8 cellular contexts compared by ENCODE assay signal in genomic region chr22:32823024-32823730, GRCh38. TPM values are rescaled to one million over a fixed set of nuclear protein-coding genes. Genes with fewer than 3 reads are reported as not detected.
DNase-seq lines count a peak whose midpoint lies in the region; ATAC-seq and TF ChIP-seq lines count a peak whose summit lies in the region.

No MANE protein-coding gene starts in this region.

- TF ChIP-seq CTCF in heart left ventricle (IDR thresholded peaks at IDR 0.05) (peak in 11 of 12 donors; percentile 11 to 60 (median 36)), PC-3 (conservative IDR thresholded peaks at IDR 0.05; ENCODE audit: low read depth, low read length) (peak; percentile 37), foreskin keratinocyte (conservative IDR thresholded peaks at IDR 0.05) (peak; percentile 55), type B pancreatic cell (conservative IDR thresholded peaks at IDR 0.05) (peak; percentile 71)

- 50 to 57% (median 55%) methylated on average over 10 of the region's 10 CpGs for WGBS in heart left ventricle, 4 donors

- peaks cover 33% of the 10 kb centered on the region for H3K4me1 Mint-ChIP-seq in type B pancreatic cell (ENCODE audit: unreplicated experiment)

- H3K4me1 ChIP-seq in heart left ventricle (peaks cover 32 to 98% (median 88%) of the 10 kb centered on the region in 12 donors), PC-3 (ENCODE audit: insufficient read depth, low read length) (no peaks in the 10 kb centered on the region), foreskin keratinocyte (peaks cover 39% of the 10 kb centered on the region)

- H3K79me2 ChIP-seq in PC-3 (ENCODE audit: low read length): no peaks in the 10 kb centered on the region

- no TSS peak for BruUV-seq in PC-3 (replicated peaks; lab: Mats Ljungman, UMichigan)

- no peak overlapping the region for H3K4me3 ChIP-seq in heart left ventricle
- no peak overlapping the region for H3K4me3 ChIP-seq in PC-3 (ENCODE audit: low read length)

- H3K27ac Mint-ChIP-seq in type B pancreatic cell: no peak overlapping the region

- no peak overlapping the region for H3K4me3 Mint-ChIP-seq in type B pancreatic cell

- H3K27me3 ChIP-seq in heart left ventricle: no peaks in the 10 kb centered on the region
- no peaks in the 10 kb centered on the region for H3K27me3 ChIP-seq in PC-3 (ENCODE audit: low read length)
- H3K27me3 ChIP-seq in foreskin keratinocyte: no peaks in the 10 kb centered on the region

- H2AFZ ChIP-seq in PC-3 (ENCODE audit: low read length): no peak overlapping the region

- peaks cover 9% of the 10 kb centered on the region for H3K36me3 Mint-ChIP-seq in type B pancreatic cell

- ATAC-seq in heart left ventricle (no peak), Right ventricle myocardium superior (ENCODE audit: poor library complexity) (no peak), PC-3 (no peak), foreskin keratinocyte (no peak), sciatic nerve (no peak), GM21717 (IDR thresholded peaks at IDR 0.05; ENCODE audit: unreplicated experiment) (no peak), HG03342 (IDR thresholded peaks at IDR 0.05; ENCODE audit: unreplicated experiment) (no peak)

- no peaks in the 10 kb centered on the region for H3K9me2 ChIP-seq in PC-3 (replicated peaks; ENCODE audit: low read length)

- DNase-seq in heart left ventricle (no peak), Right ventricle myocardium superior (no peak), PC-3 (peak; percentile 29), foreskin keratinocyte (no peak), type B pancreatic cell (ENCODE audit: extremely low spot score, unreplicated experiment) (no peak), sciatic nerve (ENCODE audit: low spot score) (no peak)

- no peaks in the 10 kb centered on the region for H3K9me3 Mint-ChIP-seq in type B pancreatic cell

- intact Hi-C loops in heart left ventricle (cut with DNase I): no loop called here
- intact Hi-C loops in Right ventricle myocardium superior (cut with DNase I): no loop called here
- intact Hi-C loops in PC-3 (cut with micrococcal nuclease): loop anchor here (10.0 kb wide), 1 partner anchor 298 kb away; no protein-coding TSS in a partner anchor
- intact Hi-C loops in sciatic nerve (cut with DNase I): no loop called here

- H4K20me1 ChIP-seq in PC-3 (ENCODE audit: low read length): no peaks in the 10 kb centered on the region

- H3K36me3 ChIP-seq in heart left ventricle (peaks cover 0 to 43% (median under 1%) of the 10 kb centered on the region in 9 donors), PC-3 (ENCODE audit: low read depth, low read length) (no peaks in the 10 kb centered on the region)

- CTCF ChIA-PET in PC-3 (lab: Charles Lee): no interaction called here

- no peaks in the 10 kb centered on the region for H3F3A ChIP-seq in PC-3 (ENCODE audit: low read length, unreplicated experiment)

- POLR2A ChIA-PET in PC-3 (lab: Charles Lee; ENCODE audit: unreplicated experiment): no interaction called here

- H3K27ac ChIP-seq in heart left ventricle (peak overlapping the region in 5 of 12 donors; percentile 33 to 50 (median 39)), PC-3 (ENCODE audit: low read length) (no peak overlapping the region), foreskin keratinocyte (no peak overlapping the region)

- TF ChIP-seq POLR2A in heart left ventricle (IDR thresholded peaks at IDR 0.05): no peak

- H3K27me3 Mint-ChIP-seq in type B pancreatic cell: no peaks in the 10 kb centered on the region

- no peaks in the 10 kb centered on the region for H3K9me3 ChIP-seq in heart left ventricle
- no peaks in the 10 kb centered on the region for H3K9me3 ChIP-seq in PC-3 (ENCODE audit: low read length)

- no peak overlapping the region for H3K9ac ChIP-seq in PC-3 (ENCODE audit: low read length)

- no peak overlapping the region for H3K4me2 ChIP-seq in PC-3 (ENCODE audit: low read length)

RNA-seq across cellular contexts. Expression of gene TIMP3, which starts 21.7 kb away (rescaled TPM):
- total RNA-seq in heart left ventricle (100 to 1,000 TPM; 121 to 629 (median 187) TPM), Right ventricle myocardium superior (266 TPM), PC-3 (2014; rRNA removed) (0.12 TPM in 1 of 2 replicates, not detected in the other), foreskin keratinocyte (29.7 and 35.1 TPM in 2 replicates), type B pancreatic cell (ENCODE audit: low replicate concordance) (38.3 and 45.9 TPM in 2 replicates), sciatic nerve (560 TPM)
- polyA plus RNA-seq in heart left ventricle (100 to 1,000 TPM; 112 to 137 TPM), foreskin keratinocyte (18.7 and 19.7 TPM in 2 replicates)

Comparison
In these comparisons a context has a peak if more than half of its experiments do, and no peak if none do; other contexts are left out.
1. RNA of gene TIMP3, which starts 21.7 kb away (total RNA-seq): 560 TPM in sciatic nerve (single experiment), 266 TPM in Right ventricle myocardium superior (single experiment), 121 to 629 TPM in heart left ventricle, 38.3 to 45.9 TPM in type B pancreatic cell and 29.7 to 35.1 TPM in foreskin keratinocyte; 0.12 TPM in PC-3; every median in the first group is over 10 times any median in the second.
2. Peak in every context shown above with its lines, with median percentiles within 50 percentile points of each other: CTCF ChIP-seq.